25 cellular contexts compared by ENCODE assay signal in genomic region chrX:25858273-25858880, GRCh38.
DNase-seq lines count a peak whose midpoint lies in the region; ATAC-seq and TF ChIP-seq lines count a peak whose summit lies in the region.
"Had no signal": no experiment of that assay in that cellular context is flagged by ENCODE, and none has a peak within 500 bp of the region (broad histone marks: within the 10 kb centered on the region; RNA-seq: fewer than 3 reads in every experiment).

No MANE protein-coding gene starts in this region.

- TF ChIP-seq CTCF in cardiac fibroblast (IDR thresholded peaks at IDR 0.05; ENCODE audit: low read depth, low read length), result peak; percentile 20

- H3K36me3 Mint-ChIP-seq in activated T-cell treated with anti-CD3 and anti-CD28 coated beads, Interleukin-2, amount 50 U/mL, for 72 hours (ENCODE audit: insufficient read depth in 2 of 2), result no peaks in the 10 kb centered on the region
- H3K36me3 Mint-ChIP-seq: stimulated activated naive B cell treated with anti-CD40 and anti-IgM and Interleukin-4, amounts not matched to agents 10 μg/mL and 1 μg/mL and 100 μg/mL, for 72 hours had no signal

- H3K4me3 Mint-ChIP-seq in activated T-cell treated with anti-CD3 and anti-CD28 coated beads, Interleukin-2, amount 50 U/mL, for 72 hours, result no peak overlapping the region
- H3K4me3 Mint-ChIP-seq: effector memory CD8-positive, alpha-beta T cell; stimulated activated naive B cell treated with anti-CD40 and anti-IgM and Interleukin-4, amounts not matched to agents 10 μg/mL and 1 μg/mL and 100 μg/mL, for 72 hours; T-helper 1 cell treated with Interleukin-12 subunit alpha and Interleukin-12 subunit beta and Interleukin-4 antibody, amounts not matched to agents 30 μg/mL and 1 μg/mL, for 36 hours had no signal

- H3K4me3 ChIP-seq in cardiac fibroblast (replicated peaks in 1 of 2; ENCODE audit: low read depth in 2 of 2, low read length in 2 of 2), result no peak overlapping the region
- H3K4me3 ChIP-seq: GM23248, lower lobe of right lung, skin epidermis, thoracic aorta had no signal

- H3K27ac Mint-ChIP-seq in activated T-cell treated with anti-CD3 and anti-CD28 coated beads, Interleukin-2, amount 50 U/mL, for 72 hours, result no peak overlapping the region
- H3K27ac Mint-ChIP-seq: effector memory CD8-positive, alpha-beta T cell; progenitor cell of endocrine pancreas; stimulated activated naive B cell treated with anti-CD40 and anti-IgM and Interleukin-4, amounts not matched to agents 10 μg/mL and 1 μg/mL and 100 μg/mL, for 72 hours; T-helper 1 cell treated with Interleukin-12 subunit alpha and Interleukin-12 subunit beta and Interleukin-4 antibody, amounts not matched to agents 30 μg/mL and 1 μg/mL, for 36 hours had no signal

- H3K9me3 Mint-ChIP-seq in activated T-cell treated with anti-CD3 and anti-CD28 coated beads, Interleukin-2, amount 50 U/mL, for 72 hours, result peaks cover 1 to 6% of the 10 kb centered on the region in 2 donors

- no peak for ATAC-seq in activated T-cell treated with anti-CD3 and anti-CD28 coated beads, Interleukin-2, amount 50 U/mL, for 72 hours (replicated peaks in 1 of 2)
- ATAC-seq in HG03280 (IDR thresholded peaks at IDR 0.05; ENCODE audit: unreplicated experiment), result no peak
- ATAC-seq: effector memory CD8-positive, alpha-beta T cell; lower lobe of right lung; Panc1; stimulated activated naive B cell treated with anti-CD40 and anti-IgM and Interleukin-4, amounts not matched to agents 10 μg/mL and 1 μg/mL and 100 μg/mL, for 72 hours had no signal

- no peaks in the 10 kb centered on the region for H3K4me1 Mint-ChIP-seq in activated T-cell treated with anti-CD3 and anti-CD28 coated beads, Interleukin-2, amount 50 U/mL, for 72 hours (ENCODE audit: low read depth)
- H3K4me1 Mint-ChIP-seq: stimulated activated naive B cell treated with anti-CD40 and anti-IgM and Interleukin-4, amounts not matched to agents 10 μg/mL and 1 μg/mL and 100 μg/mL, for 72 hours had no signal

- DNase-seq in NCI-H82 (lab: John Stamatoyannopoulos, UW) (peak; percentile 5), NCI-H82 treated with DMSO at 0.1 percent for 48 hours (lab: John Stamatoyannopoulos, UW; ENCODE audit: unreplicated experiment) (no peak), cardiac fibroblast (ENCODE audit: low read depth in 2 of 2) (peak; percentile 38 to 59), glomerular visceral epithelial cell (ENCODE audit: extremely low spot score) (peak; percentile 9), OCI-M1 (lab: John Stamatoyannopoulos, UW) (no peak), cortex of kidney (lab: John Stamatoyannopoulos, UW) (no peak)
- no peak for DNase-seq in activated T-cell treated with anti-CD3 and anti-CD28 coated beads, Interleukin-2, amount 50 U/mL, for 72 hours
- DNase-seq: 8988T; activated CD4-positive, alpha-beta T cell treated with anti-CD3 and anti-CD28 coated beads for 48 hours; activated naive CD4-positive, alpha-beta T cell treated with anti-CD3 and anti-CD28 coated beads, Interleukin-2, amount 50 U/mL, for 16 hours; BE2C; effector memory CD8-positive, alpha-beta T cell; GM23248; lower lobe of right lung; NCI-H1417; NCI-H2107; NK-92 treated with Interleukin-12 subunit alpha and Interleukin-12 subunit beta, amount 100 ng/mL, for 24 hours; stimulated activated CD4-positive, alpha-beta T cell treated with anti-CD3 and anti-CD28 coated beads, Interleukin-2, amount 100 ng/mL, for 48 hours; stimulated activated naive B cell treated with anti-CD40 and anti-IgM and Interleukin-4, amounts not matched to agents 10 μg/mL and 1 μg/mL and 100 μg/mL, for 72 hours had no signal

- H3K27me3 Mint-ChIP-seq in activated T-cell treated with anti-CD3 and anti-CD28 coated beads, Interleukin-2, amount 50 U/mL, for 72 hours (ENCODE audit: low read depth), result no peaks in the 10 kb centered on the region
- H3K27me3 Mint-ChIP-seq: effector memory CD8-positive, alpha-beta T cell; progenitor cell of endocrine pancreas; stimulated activated naive B cell treated with anti-CD40 and anti-IgM and Interleukin-4, amounts not matched to agents 10 μg/mL and 1 μg/mL and 100 μg/mL, for 72 hours had no signal

Comparison
In these comparisons a context has a peak if more than half of its experiments do, and no peak if none do; other contexts are left out.
1. DNase-seq: peak in NCI-H82 (single experiment), cardiac fibroblast (2 of 2) and glomerular visceral epithelial cell (single experiment); none in NCI-H82 treated with DMSO at 0.1 percent for 48 hours (single experiment), activated T-cell treated with anti-CD3 and anti-CD28 coated beads, Interleukin-2, amount 50 U/mL, for 72 hours (0 of 2), OCI-M1 (single experiment) and cortex of kidney (single experiment).